12 cellular contexts compared by ENCODE assay signal in genomic region chr2:217995741-217996141, GRCh38. TPM values are rescaled to one million over a fixed set of nuclear protein-coding genes. Genes with fewer than 3 reads are reported as not detected.
DNase-seq lines count a peak whose midpoint lies in the region; ATAC-seq and TF ChIP-seq lines count a peak whose summit lies in the region.
"Had no signal": no experiment of that assay in that cellular context is flagged by ENCODE, and none has a peak within 500 bp of the region (broad histone marks: within the 10 kb centered on the region; RNA-seq: fewer than 3 reads in every experiment).

No MANE protein-coding gene starts in this region.

- H3K36me3 ChIP-seq in RWPE2 (ENCODE audit: low read depth) = no peaks in the 10 kb centered on the region
- no peaks in the 10 kb centered on the region for H3K36me3 ChIP-seq in trophoblast cell (ENCODE audit: control insufficient read depth in 1 of 2, insufficient read depth in 2 of 2, low read length in 2 of 2)
- H3K36me3 ChIP-seq in effector memory CD4-positive, alpha-beta T cell (ENCODE audit: control insufficient read depth, insufficient read depth, low read length) = no peaks in the 10 kb centered on the region

- H2BK12ac ChIP-seq in trophoblast cell (ENCODE audit: low read length) = peak overlapping the region; percentile 14

- H4K8ac ChIP-seq in trophoblast cell (ENCODE audit: low read depth, low read length) = no peak overlapping the region

- WGBS in trophoblast cell (ENCODE audit: extremely low coverage, insufficient coverage, insufficient read length) = no CpG with 5 or more reads among the region's 7 CpGs

- no peaks in the 10 kb centered on the region for H3K79me2 ChIP-seq in trophoblast cell (ENCODE audit: control insufficient read depth, insufficient read depth, low read length, poor library complexity)

- no peak for TF ChIP-seq CTCF in RWPE2 (IDR thresholded peaks at IDR 0.05; ENCODE audit: poor library complexity, severe bottlenecking)
- no peak for TF ChIP-seq CTCF in foreskin fibroblast (IDR thresholded peaks at IDR 0.05; ENCODE audit: low read depth, low read length)

- no peak overlapping the region for H3K18ac ChIP-seq in trophoblast cell (ENCODE audit: low read length)

- ATAC-seq in RWPE2 (ENCODE audit: low read depth) (peak; percentile 22; the same call in 1 of the 3 replicates), HG03097 (IDR thresholded peaks at IDR 0.05; ENCODE audit: low FRiP score, unreplicated experiment) (no peak)

- H3K9me3 ChIP-seq in RWPE2 (ENCODE audit: severe bottlenecking) (no peaks in the 10 kb centered on the region), trophoblast cell (ENCODE audit: insufficient read depth, low read depth, low read length) (no peaks in the 10 kb centered on the region)
- no peaks in the 10 kb centered on the region for H3K9me3 ChIP-seq in effector memory CD4-positive, alpha-beta T cell (ENCODE audit: control insufficient read depth, low read length)

- H3K27ac ChIP-seq in RWPE2 (ENCODE audit: poor library complexity, severe bottlenecking) (peak overlapping the region; percentile 40), trophoblast cell (ENCODE audit: low read depth, low read length) (no peak overlapping the region)
- no peak overlapping the region for H3K27ac ChIP-seq in effector memory CD4-positive, alpha-beta T cell (ENCODE audit: insufficient read depth, low read length, poor library complexity, severe bottlenecking)
- H3K27ac ChIP-seq: KMS-11 had no signal

- peaks cover 4% of the 10 kb centered on the region for H3K79me1 ChIP-seq in trophoblast cell (ENCODE audit: low read length)

- DNase-seq in AG08395 (ENCODE audit: low spot score) = peak; percentile 70
- no peak for DNase-seq in RWPE2 (ENCODE audit: low spot score)
- peak in 1 of 2 donors; percentile 81 for DNase-seq in foreskin fibroblast
- no peak for DNase-seq in trophoblast cell
- no peak for DNase-seq in A172 (ENCODE audit: low spot score)
- no peak for DNase-seq in effector memory CD4-positive, alpha-beta T cell
- no peak for DNase-seq in stimulated activated CD4-positive, alpha-beta T cell treated with anti-CD3 and anti-CD28 coated beads, Interleukin-4, amount 100 ng/mL, for 1 hour
- DNase-seq: activated effector memory CD4-positive, alpha-beta T cell treated with Interleukin-2 at 50 U/mL for 16 hours; hippocampal formation; stimulated activated naive CD4-positive, alpha-beta T cell treated with Interleukin-2 at 50 U/mL for 16 hours had no signal

- no peak overlapping the region for H2AFZ ChIP-seq in trophoblast cell (ENCODE audit: insufficient read depth, low read length, poor library complexity)

- no peak overlapping the region for H4K12ac ChIP-seq in trophoblast cell (ENCODE audit: low read depth, low read length)

- H2AK5ac ChIP-seq in trophoblast cell (ENCODE audit: low read length) = no peak overlapping the region

- H4K91ac ChIP-seq in trophoblast cell (ENCODE audit: low read depth, low read length) = peak overlapping the region; percentile 3

- peak overlapping the region; percentile 34 for H2BK120ac ChIP-seq in trophoblast cell (ENCODE audit: insufficient read depth, low read length, poor library complexity)

- H3K4me2 ChIP-seq in trophoblast cell (ENCODE audit: low read length) = no peak overlapping the region
- H3K4me2 ChIP-seq: KMS-11 had no signal

- H3K23ac ChIP-seq in trophoblast cell (ENCODE audit: low read length) = no peak overlapping the region

- no peak overlapping the region for H3K4ac ChIP-seq in trophoblast cell (ENCODE audit: low read depth, low read length)

- H3K14ac ChIP-seq in trophoblast cell (ENCODE audit: low read length) = peak overlapping the region; percentile 14

- H3K27me3 ChIP-seq in RWPE2 (ENCODE audit: insufficient read depth, poor library complexity, severe bottlenecking) = no peaks in the 10 kb centered on the region
- H3K27me3 ChIP-seq in trophoblast cell (ENCODE audit: insufficient read depth, low read length) = no peaks in the 10 kb centered on the region
- no peaks in the 10 kb centered on the region for H3K27me3 ChIP-seq in effector memory CD4-positive, alpha-beta T cell (replicated peaks; ENCODE audit: control insufficient read depth, insufficient read depth, low read length, poor library complexity, severe bottlenecking)

- peak overlapping the region; percentile 37 for H2BK5ac ChIP-seq in trophoblast cell (ENCODE audit: low read depth, low read length, poor library complexity)

- no peak overlapping the region for H3K9ac ChIP-seq in trophoblast cell (ENCODE audit: low read length)
- H3K9ac ChIP-seq: KMS-11 had no signal

- no peak overlapping the region for H3K4me3 ChIP-seq in RWPE2 (ENCODE audit: severe bottlenecking)
- peak overlapping the region; percentile 14 to 27 for H3K4me3 ChIP-seq in foreskin fibroblast (ENCODE audit: low read depth in 1 of 2, low read length in 2 of 2)
- no peak overlapping the region for H3K4me3 ChIP-seq in trophoblast cell (ENCODE audit: low read depth, low read length)
- H3K4me3 ChIP-seq in effector memory CD4-positive, alpha-beta T cell (ENCODE audit: insufficient read depth, low read depth, low read length, poor library complexity, severe bottlenecking) = no peak overlapping the region

- H3K4me1 ChIP-seq in RWPE2 (ENCODE audit: insufficient read depth, poor library complexity, severe bottlenecking) = peaks cover 29% of the 10 kb centered on the region
- peaks cover 24 to 27% of the 10 kb centered on the region in 2 experiments for H3K4me1 ChIP-seq in trophoblast cell (ENCODE audit: control insufficient read depth in 1 of 2, insufficient read depth in 2 of 2, low read length in 2 of 2)
- no peaks in the 10 kb centered on the region for H3K4me1 ChIP-seq in effector memory CD4-positive, alpha-beta T cell (ENCODE audit: control insufficient read depth, insufficient read depth, low read length, poor library complexity, severe bottlenecking)

RNA-seq across cellular contexts. Expression of gene TNS1, which starts 7.1 kb away (rescaled TPM):
- polyA plus RNA-seq in trophoblast cell (2013) = 1.5 and 2.0 TPM in 2 replicates
- total RNA-seq in A172 (2014; rRNA removed; shearing (Covaris generic)) = 1.6 and 1.7 TPM in 2 replicates

Comparison
In these comparisons a context has a peak if more than half of its experiments do, and no peak if none do; other contexts are left out.
1. H3K4me3 ChIP-seq: peak in foreskin fibroblast (2 of 2); none in RWPE2 (single experiment), trophoblast cell (single experiment) and effector memory CD4-positive, alpha-beta T cell (single experiment).